In the genomic region with DNA sequence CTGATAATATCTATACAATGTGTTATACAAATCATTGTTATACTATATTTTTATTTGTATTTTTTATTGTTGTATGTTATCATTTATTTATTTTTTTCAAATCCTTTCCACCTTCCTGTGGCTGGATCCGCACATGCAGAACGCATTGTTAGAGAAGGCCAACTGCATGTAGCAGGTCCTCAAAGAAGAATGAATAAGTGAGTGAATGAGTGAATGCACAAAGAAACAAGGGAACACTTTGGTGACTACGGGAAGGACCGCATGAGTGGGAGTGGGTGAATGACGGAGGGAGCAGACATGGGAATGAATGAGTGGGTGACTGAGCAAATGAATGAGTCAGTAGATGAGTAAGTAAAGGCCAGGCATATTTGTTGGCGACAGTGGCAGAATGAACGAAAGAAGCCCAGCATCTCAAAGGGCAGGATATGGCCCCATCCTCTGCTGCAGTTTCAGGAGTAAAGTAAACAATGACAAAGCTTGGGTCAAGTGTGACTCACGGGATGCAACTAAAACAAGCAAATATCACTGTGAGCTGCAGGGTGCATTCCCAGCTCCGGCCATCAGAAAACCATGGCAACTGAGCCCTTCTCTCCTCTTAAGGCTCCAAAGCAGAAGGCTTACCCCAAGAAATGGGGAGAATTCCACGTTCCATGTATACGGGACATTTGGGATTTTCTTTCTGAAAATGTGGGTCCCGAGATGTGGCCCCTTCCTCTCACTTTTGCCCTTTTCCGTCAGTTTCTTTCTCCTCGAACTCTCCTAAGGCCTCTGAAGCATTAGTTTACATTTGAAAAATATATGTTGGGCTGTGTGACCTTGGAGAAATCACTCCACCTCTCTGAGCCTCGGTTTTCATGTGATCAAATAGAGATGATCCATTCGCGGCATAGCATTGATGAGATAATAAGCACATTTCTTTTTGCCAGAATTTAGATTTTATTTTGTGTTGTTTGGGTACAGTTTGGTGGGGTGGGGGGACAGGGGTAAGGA, we compare ENCODE assay signal across 10 cellular contexts. TPM values are rescaled to one million over a fixed set of nuclear protein-coding genes. Genes with fewer than 3 reads are reported as not detected.
A peak's percentile ranks its signal among the peaks of the same experiment; 100 is the strongest.
DNase-seq lines count a peak whose midpoint lies in the region; ATAC-seq and TF ChIP-seq lines count a peak whose summit lies in the region.
"Had no signal": no experiment of that assay in that cellular context is flagged by ENCODE, and none has a peak within 500 bp of the region (broad histone marks: within the 10 kb centered on the region; RNA-seq: fewer than 3 reads in every experiment).

No MANE protein-coding gene starts in this region.

- DNase-seq in activated T-cell treated with anti-CD3 and anti-CD28 coated beads, Interleukin-2, amount 50 U/mL, for 72 hours = peak in 1 of 2 donors; percentile 21
- DNase-seq in activated T-cell treated with anti-CD3 and anti-CD28 coated beads, Interleukin-2, amount 50 U/mL, for 24 hours = no peak
- peak; percentile 25 for DNase-seq in RPMI8226
- peak; percentile 92 for DNase-seq in fibroblast of villous mesenchyme (ENCODE audit: low read depth)
- no peak for DNase-seq in stimulated activated effector memory CD8-positive, alpha-beta T cell treated with anti-CD3 and anti-CD28 coated beads, Interleukin-12 subunit alpha, Interleukin-12 subunit beta, amount 100 ng/mL, for 72 hours (ENCODE audit: low spot score in 2 of 2)
- DNase-seq in NCI-H2171 (lab: John Stamatoyannopoulos, UW) = no peak
- DNase-seq in left ventricle myocardium inferior = no peak

- H3K27me3 Mint-ChIP-seq in activated T-cell treated with anti-CD3 and anti-CD28 coated beads, Interleukin-2, amount 50 U/mL, for 72 hours (ENCODE audit: low read depth) = no peaks in the 10 kb centered on the region
- H3K27me3 Mint-ChIP-seq in activated T-cell treated with anti-CD3 and anti-CD28 coated beads, Interleukin-2, amount 50 U/mL, for 24 hours = peaks cover 5% of the 10 kb centered on the region

- intact Hi-C loops in left ventricle myocardium inferior (cut with micrococcal nuclease) = no loop called here

- H3K4me1 Mint-ChIP-seq in activated T-cell treated with anti-CD3 and anti-CD28 coated beads, Interleukin-2, amount 50 U/mL, for 72 hours (ENCODE audit: low read depth) = no peaks in the 10 kb centered on the region
- H3K4me1 Mint-ChIP-seq in activated T-cell treated with anti-CD3 and anti-CD28 coated beads, Interleukin-2, amount 50 U/mL, for 24 hours (ENCODE audit: low read depth) = peaks cover 2% of the 10 kb centered on the region
- peaks cover 9% of the 10 kb centered on the region for H3K4me1 Mint-ChIP-seq in stimulated activated effector memory CD8-positive, alpha-beta T cell treated with anti-CD3 and anti-CD28 coated beads, Interleukin-12 subunit alpha, Interleukin-12 subunit beta, amount 100 ng/mL, for 72 hours

- H3K27me3 ChIP-seq in left ventricle myocardium inferior (ENCODE audit: low read depth) = peaks cover 48% of the 10 kb centered on the region

- no peak overlapping the region for H3K27ac ChIP-seq in left ventricle myocardium inferior (replicated peaks)

- peaks cover 4 to 6% of the 10 kb centered on the region in 2 donors for H3K36me3 Mint-ChIP-seq in activated T-cell treated with anti-CD3 and anti-CD28 coated beads, Interleukin-2, amount 50 U/mL, for 72 hours (ENCODE audit: insufficient read depth in 2 of 2)
- H3K36me3 Mint-ChIP-seq in activated T-cell treated with anti-CD3 and anti-CD28 coated beads, Interleukin-2, amount 50 U/mL, for 24 hours (ENCODE audit: low read depth) = no peaks in the 10 kb centered on the region
- no peaks in the 10 kb centered on the region for H3K36me3 Mint-ChIP-seq in stimulated activated effector memory CD8-positive, alpha-beta T cell treated with anti-CD3 and anti-CD28 coated beads, Interleukin-12 subunit alpha, Interleukin-12 subunit beta, amount 100 ng/mL, for 72 hours

- no peaks in the 10 kb centered on the region for H3K4me1 ChIP-seq in left ventricle myocardium inferior

- no peak overlapping the region for H3K4me3 Mint-ChIP-seq in activated T-cell treated with anti-CD3 and anti-CD28 coated beads, Interleukin-2, amount 50 U/mL, for 72 hours
- H3K4me3 Mint-ChIP-seq in activated T-cell treated with anti-CD3 and anti-CD28 coated beads, Interleukin-2, amount 50 U/mL, for 24 hours = no peak overlapping the region
- H3K4me3 Mint-ChIP-seq in stimulated activated effector memory CD8-positive, alpha-beta T cell treated with anti-CD3 and anti-CD28 coated beads, Interleukin-12 subunit alpha, Interleukin-12 subunit beta, amount 100 ng/mL, for 72 hours = no peak overlapping the region
- H3K4me3 Mint-ChIP-seq: dendritic cell treated with granulocyte-macrophage colony-stimulating factor and Interleukin-4, amounts not matched to agents 40 ng/mL and 50 ng/mL, for 4 days had no signal

- H3K27ac Mint-ChIP-seq in activated T-cell treated with anti-CD3 and anti-CD28 coated beads, Interleukin-2, amount 50 U/mL, for 72 hours = no peak overlapping the region
- H3K27ac Mint-ChIP-seq in activated T-cell treated with anti-CD3 and anti-CD28 coated beads, Interleukin-2, amount 50 U/mL, for 24 hours = no peak overlapping the region
- H3K27ac Mint-ChIP-seq in stimulated activated effector memory CD8-positive, alpha-beta T cell treated with anti-CD3 and anti-CD28 coated beads, Interleukin-12 subunit alpha, Interleukin-12 subunit beta, amount 100 ng/mL, for 72 hours = no peak overlapping the region
- H3K27ac Mint-ChIP-seq: dendritic cell treated with granulocyte-macrophage colony-stimulating factor and Interleukin-4, amounts not matched to agents 40 ng/mL and 50 ng/mL, for 4 days had no signal

- no peaks in the 10 kb centered on the region for H3K36me3 ChIP-seq in left ventricle myocardium inferior

- TF ChIP-seq CTCF in fibroblast of villous mesenchyme (IDR thresholded peaks at IDR 0.05; ENCODE audit: insufficient read depth, low read depth, low read length) (no peak), left ventricle myocardium inferior (IDR thresholded peaks at IDR 0.05; ENCODE audit: borderline replicate concordance) (no peak)

- H3K4me3 ChIP-seq in fibroblast of villous mesenchyme (ENCODE audit: low read depth, low read length) (no peak overlapping the region), left ventricle myocardium inferior (no peak overlapping the region)

- peak; percentile 43 to 91 for ATAC-seq in activated T-cell treated with anti-CD3 and anti-CD28 coated beads, Interleukin-2, amount 50 U/mL, for 72 hours (replicated peaks in 1 of 2)
- ATAC-seq in stimulated activated effector memory CD8-positive, alpha-beta T cell treated with anti-CD3 and anti-CD28 coated beads, Interleukin-12 subunit alpha, Interleukin-12 subunit beta, amount 100 ng/mL, for 72 hours = peak; percentile 85
- no peak for ATAC-seq in GM21447 (IDR thresholded peaks at IDR 0.05; ENCODE audit: unreplicated experiment)

- H3K9me3 ChIP-seq in left ventricle myocardium inferior (replicated peaks) = peaks cover 22% of the 10 kb centered on the region

- peaks cover 9 to 16% of the 10 kb centered on the region in 2 donors for H3K9me3 Mint-ChIP-seq in activated T-cell treated with anti-CD3 and anti-CD28 coated beads, Interleukin-2, amount 50 U/mL, for 72 hours
- H3K9me3 Mint-ChIP-seq in activated T-cell treated with anti-CD3 and anti-CD28 coated beads, Interleukin-2, amount 50 U/mL, for 24 hours = peaks cover 11% of the 10 kb centered on the region
- H3K9me3 Mint-ChIP-seq in stimulated activated effector memory CD8-positive, alpha-beta T cell treated with anti-CD3 and anti-CD28 coated beads, Interleukin-12 subunit alpha, Interleukin-12 subunit beta, amount 100 ng/mL, for 72 hours = peaks cover 6% of the 10 kb centered on the region

RNA-seq across cellular contexts. Expression of a gene that starts 24.5 kb away (rescaled TPM):
- total RNA-seq in activated T-cell treated with anti-CD3 and anti-CD28 coated beads, Interleukin-2, amount 50 U/mL, for 72 hours = not detected
- total RNA-seq in fibroblast of villous mesenchyme = not detected in 2 replicates
- 0.30 TPM for total RNA-seq in left ventricle myocardium inferior
- total RNA-seq: T-helper 1 cell treated with Interleukin-12 subunit alpha and Interleukin-12 subunit beta and Interleukin-4 antibody, amounts not matched to agents 30 ng/mL and 1 ng/mL, for 36 hours had no signal

Comparison
In these comparisons a context has a peak if more than half of its experiments do, and no peak if none do; other contexts are left out.
1. DNase-seq: peak in RPMI8226 (single experiment) and fibroblast of villous mesenchyme (single experiment); none in activated T-cell treated with anti-CD3 and anti-CD28 coated beads, Interleukin-2, amount 50 U/mL, for 24 hours (single experiment), stimulated activated effector memory CD8-positive, alpha-beta T cell treated with anti-CD3 and anti-CD28 coated beads, Interleukin-12 subunit alpha, Interleukin-12 subunit beta, amount 100 ng/mL, for 72 hours (0 of 2), NCI-H2171 (single experiment) and left ventricle myocardium inferior (single experiment).